In the genomic region with DNA sequence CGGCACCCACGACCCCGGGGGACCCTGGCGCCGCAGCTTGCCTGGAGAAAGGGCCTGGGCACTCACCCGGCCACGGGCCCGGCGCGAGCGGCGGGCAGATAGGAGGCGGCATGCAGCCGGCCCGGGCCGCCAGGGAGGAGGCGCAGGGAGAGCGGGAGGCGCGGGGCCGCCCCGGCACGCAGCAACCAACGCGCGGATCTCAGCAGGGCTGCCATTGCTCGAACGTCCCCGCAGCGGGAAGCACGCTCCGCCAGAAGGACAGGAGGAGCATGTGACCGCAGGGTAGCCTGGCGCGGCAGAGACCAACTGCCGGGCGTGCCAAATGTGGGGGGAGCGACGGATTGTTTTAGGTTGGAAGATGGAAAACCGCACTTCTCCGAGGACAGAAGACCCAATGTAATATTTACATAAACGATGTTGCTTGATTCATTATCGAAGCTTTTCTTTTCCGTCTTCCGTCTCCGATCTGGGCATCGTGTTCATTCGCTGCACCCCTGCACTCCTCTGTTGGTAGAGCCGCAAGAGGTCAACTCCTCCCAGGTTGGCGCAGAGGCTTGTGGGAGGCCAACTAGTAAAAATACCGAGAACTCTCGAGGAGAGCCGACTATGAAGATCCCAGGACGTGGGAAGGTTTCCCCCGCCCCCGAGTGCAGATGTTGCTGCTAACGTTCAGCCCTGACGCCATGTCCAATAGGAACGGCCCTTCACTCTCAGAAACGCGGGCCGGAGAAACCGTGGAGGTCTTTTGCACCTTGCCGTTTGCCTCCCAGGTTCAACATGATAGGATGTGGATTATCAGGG, we compare ENCODE assay signal across 8 cellular contexts. TPM values are rescaled to one million over a fixed set of nuclear protein-coding genes. Genes with fewer than 3 reads are reported as not detected.
A peak's percentile ranks its signal among the peaks of the same experiment; 100 is the strongest.
DNase-seq lines count a peak whose midpoint lies in the region; ATAC-seq and TF ChIP-seq lines count a peak whose summit lies in the region.

A gene (minus strand): TSS at position 257 of the 801 bp plus-strand sequence. CDS start 42 bp downstream, at position 215.

- H3K9me2 ChIP-seq in PC-3 (replicated peaks; ENCODE audit: low read length): no peaks in the 10 kb centered on the region

- no peaks in the 10 kb centered on the region for H3K9me3 ChIP-seq in PC-3 (ENCODE audit: low read length)
- H3K9me3 ChIP-seq in mononuclear cell (ENCODE audit: low read depth, low read length): no peaks in the 10 kb centered on the region

- peak; percentile 96 for DNase-seq in DMS 273 treated with DMSO at 0.1 percent for 48 hours (lab: John Stamatoyannopoulos, UW)
- peak; percentile 94 for DNase-seq in PC-3
- peak; percentile 81 for DNase-seq in activated T-cell treated with anti-CD3 and anti-CD28 coated beads for 48 hours (ENCODE audit: low read depth)
- peak; percentile 97 for DNase-seq in epithelial cell of esophagus (ENCODE audit: low read depth)
- DNase-seq in stimulated activated CD8-positive, alpha-beta memory T cell treated with anti-CD3 and anti-CD28 coated beads, Interleukin-4, amount 100 ng/mL, for 1 hour (ENCODE audit: low read depth in 2 of 2, low spot score in 1 of 2): peak; percentile 65 to 79

- peak within 1 kb of the TSS; percentile 92 for H2AFZ ChIP-seq in PC-3 (ENCODE audit: low read length)

- CTCF ChIA-PET in PC-3 (lab: Charles Lee): no interaction called here

- peak within 1 kb of the TSS; percentile 33; the same call in 1 of the 2 replicates for H3K27ac ChIP-seq in PC-3 (ENCODE audit: low read length)

- peak; percentile 43; the same call in 1 of the 2 replicates for TF ChIP-seq EP300 in Ishikawa (IDR thresholded peaks at IDR 0.05; ENCODE audit: borderline replicate concordance)

- no TSS peak for BruUV-seq in PC-3 (replicated peaks; lab: Mats Ljungman, UMichigan)

- peaks cover 41% of the 10 kb centered on the region for H4K20me1 ChIP-seq in PC-3 (ENCODE audit: low read length)

- H3K36me3 ChIP-seq in PC-3 (ENCODE audit: low read depth, low read length): peaks cover 30% of the 10 kb centered on the region

- H3K4me3 ChIP-seq in PC-3 (ENCODE audit: low read length) (peak within 1 kb of the TSS; percentile 89), epithelial cell of esophagus (ENCODE audit: low read length) (peak within 1 kb of the TSS; percentile 97), mononuclear cell (ENCODE audit: low read length) (peak within 1 kb of the TSS; percentile 94)

- peak within 1 kb of the TSS; percentile 89 for H3K4me2 ChIP-seq in PC-3 (ENCODE audit: low read length)

- peak within 1 kb of the TSS; percentile 96 for H3K9ac ChIP-seq in PC-3 (ENCODE audit: low read length)

- H3F3A ChIP-seq in PC-3 (ENCODE audit: low read length, unreplicated experiment): no peaks in the 10 kb centered on the region

- H3K4me1 ChIP-seq in PC-3 (ENCODE audit: insufficient read depth, low read length) (peaks cover 13% of the 10 kb centered on the region), mononuclear cell (ENCODE audit: insufficient read depth, low read length) (peaks cover 21% of the 10 kb centered on the region)

- H3K27me3 ChIP-seq in PC-3 (ENCODE audit: low read length) (no peaks in the 10 kb centered on the region), mononuclear cell (ENCODE audit: insufficient read depth, low read length) (no peaks in the 10 kb centered on the region)

- peak; percentile 95 for ATAC-seq in GM21529 (IDR thresholded peaks at IDR 0.05; ENCODE audit: unreplicated experiment)
- peak; percentile 93 for ATAC-seq in PC-3

- TF ChIP-seq RAD21 in Ishikawa (IDR thresholded peaks at IDR 0.05; ENCODE audit: low read depth): no peak

- TF ChIP-seq CTCF in PC-3 (conservative IDR thresholded peaks at IDR 0.05; ENCODE audit: low read depth, low read length) (no peak), epithelial cell of esophagus (IDR thresholded peaks at IDR 0.05; ENCODE audit: insufficient read depth, low read depth, low read length, missing control alignments) (no peak)

- peaks cover 51% of the 10 kb centered on the region for H3K79me2 ChIP-seq in PC-3 (ENCODE audit: low read length)

- POLR2A ChIA-PET in PC-3 (lab: Charles Lee; ENCODE audit: unreplicated experiment): no interaction called here

- intact Hi-C loops in PC-3 (cut with micrococcal nuclease): loop anchor here (5.0 kb wide), 1 partner anchor 171 kb away; a partner anchor contains a TSS

TF ChIP-seq in Ishikawa, 13 proteins besides CTCF, POLR2A, EP300 and RAD21:
- TF ChIP-seq CEBPB (IDR thresholded peaks at IDR 0.05) (no peak), CREB1 (IDR thresholded peaks at IDR 0.05; ENCODE audit: low read depth) (no peak; the same call in 1 of the 2 replicates), TEAD4 (IDR thresholded peaks at IDR 0.05) (no peak; the same call in 1 of the 2 replicates), FOXM1 (IDR thresholded peaks at IDR 0.05; ENCODE audit: borderline replicate concordance, low read depth) (peak; percentile 47; the same call in 1 of the 2 replicates), YY1 (IDR thresholded peaks at IDR 0.05; ENCODE audit: low read depth) (peak; percentile 89), TAF1 (IDR thresholded peaks at IDR 0.05; ENCODE audit: low read depth) (peak; percentile 73), NFIC (IDR thresholded peaks at IDR 0.05) (no peak), TCF12 (IDR thresholded peaks at IDR 0.05; ENCODE audit: low read depth) (peak; percentile 18; the same call in 1 of the 2 replicates), ZBTB7A (IDR thresholded peaks at IDR 0.05; ENCODE audit: low read depth) (0 out of 2 replicates have a peak, but pooled peaks have one; percentile 12), EGR1 (IDR thresholded peaks at IDR 0.05) (peak; percentile 57; the same call in 1 of the 2 replicates)
- TF ChIP-seq, protein P1, sequence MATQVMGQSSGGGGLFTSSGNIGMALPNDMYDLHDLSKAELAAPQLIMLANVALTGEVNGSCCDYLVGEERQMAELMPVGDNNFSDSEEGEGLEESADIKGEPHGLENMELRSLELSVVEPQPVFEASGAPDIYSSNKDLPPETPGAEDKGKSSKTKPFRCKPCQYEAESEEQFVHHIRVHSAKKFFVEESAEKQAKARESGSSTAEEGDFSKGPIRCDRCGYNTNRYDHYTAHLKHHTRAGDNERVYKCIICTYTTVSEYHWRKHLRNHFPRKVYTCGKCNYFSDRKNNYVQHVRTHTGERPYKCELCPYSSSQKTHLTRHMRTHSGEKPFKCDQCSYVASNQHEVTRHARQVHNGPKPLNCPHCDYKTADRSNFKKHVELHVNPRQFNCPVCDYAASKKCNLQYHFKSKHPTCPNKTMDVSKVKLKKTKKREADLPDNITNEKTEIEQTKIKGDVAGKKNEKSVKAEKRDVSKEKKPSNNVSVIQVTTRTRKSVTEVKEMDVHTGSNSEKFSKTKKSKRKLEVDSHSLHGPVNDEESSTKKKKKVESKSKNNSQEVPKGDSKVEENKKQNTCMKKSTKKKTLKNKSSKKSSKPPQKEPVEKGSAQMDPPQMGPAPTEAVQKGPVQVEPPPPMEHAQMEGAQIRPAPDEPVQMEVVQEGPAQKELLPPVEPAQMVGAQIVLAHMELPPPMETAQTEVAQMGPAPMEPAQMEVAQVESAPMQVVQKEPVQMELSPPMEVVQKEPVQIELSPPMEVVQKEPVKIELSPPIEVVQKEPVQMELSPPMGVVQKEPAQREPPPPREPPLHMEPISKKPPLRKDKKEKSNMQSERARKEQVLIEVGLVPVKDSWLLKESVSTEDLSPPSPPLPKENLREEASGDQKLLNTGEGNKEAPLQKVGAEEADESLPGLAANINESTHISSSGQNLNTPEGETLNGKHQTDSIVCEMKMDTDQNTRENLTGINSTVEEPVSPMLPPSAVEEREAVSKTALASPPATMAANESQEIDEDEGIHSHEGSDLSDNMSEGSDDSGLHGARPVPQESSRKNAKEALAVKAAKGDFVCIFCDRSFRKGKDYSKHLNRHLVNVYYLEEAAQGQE (IDR thresholded peaks at IDR 0.05; ENCODE audit: low read depth): no peak
- TF ChIP-seq, protein P2, sequence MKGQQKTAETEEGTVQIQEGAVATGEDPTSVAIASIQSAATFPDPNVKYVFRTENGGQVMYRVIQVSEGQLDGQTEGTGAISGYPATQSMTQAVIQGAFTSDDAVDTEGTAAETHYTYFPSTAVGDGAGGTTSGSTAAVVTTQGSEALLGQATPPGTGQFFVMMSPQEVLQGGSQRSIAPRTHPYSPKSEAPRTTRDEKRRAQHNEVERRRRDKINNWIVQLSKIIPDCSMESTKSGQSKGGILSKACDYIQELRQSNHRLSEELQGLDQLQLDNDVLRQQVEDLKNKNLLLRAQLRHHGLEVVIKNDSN (IDR thresholded peaks at IDR 0.05): peak; percentile 95
- TF ChIP-seq, protein P3, sequence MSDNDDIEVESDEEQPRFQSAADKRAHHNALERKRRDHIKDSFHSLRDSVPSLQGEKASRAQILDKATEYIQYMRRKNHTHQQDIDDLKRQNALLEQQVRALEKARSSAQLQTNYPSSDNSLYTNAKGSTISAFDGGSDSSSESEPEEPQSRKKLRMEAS (IDR thresholded peaks at IDR 0.05): peak; percentile 93

RNA-seq across cellular contexts. Expression of the gene that starts here (rescaled TPM):
- 94.8 and 113 TPM in 2 replicates for total RNA-seq in PC-3 (2014; rRNA removed)
- total RNA-seq in mononuclear cell: 57.8 TPM

Comparison
In these comparisons a context has a peak if more than half of its experiments do, and no peak if none do; other contexts are left out.
1. Peak in every context shown above with its lines: DNase-seq, ATAC-seq, H3K4me3 ChIP-seq and H3K27ac ChIP-seq.